16 cellular contexts compared by ENCODE assay signal in genomic region chr10:75406158-75407065, GRCh38. TPM values are rescaled to one million over a fixed set of nuclear protein-coding genes. Genes with fewer than 3 reads are reported as not detected.
A peak's percentile ranks its signal among the peaks of the same experiment; 100 is the strongest.
DNase-seq lines count a peak whose midpoint lies in the region; TF ChIP-seq lines count a peak whose summit lies in the region.
"Had no signal": no experiment of that assay in that cellular context is flagged by ENCODE, and none has a peak within 500 bp of the region (broad histone marks: within the 10 kb centered on the region; RNA-seq: fewer than 3 reads in every experiment).

No MANE protein-coding gene starts in this region.

- H2AFZ ChIP-seq in mammary epithelial cell (ENCODE audit: low read depth, low read length) (peak overlapping the region; percentile 95), mesenchymal stem cell (ENCODE audit: low read depth, low read length) (no peak overlapping the region)

- peak overlapping the region; percentile 6 for H3K4me3 Mint-ChIP-seq in activated T-cell treated with anti-CD3 and anti-CD28 coated beads, Interleukin-2, amount 50 U/mL, for 24 hours
- peak overlapping the region; percentile 87 for H3K4me3 Mint-ChIP-seq in type B pancreatic cell

- H4K91ac ChIP-seq in mesenchymal stem cell (ENCODE audit: low read length), result no peak overlapping the region

- intact Hi-C loops in mammary epithelial cell (cut with micrococcal nuclease), result loop anchor here (10.0 kb wide), 5 partner anchors 128 to 1708 kb away; no protein-coding TSS in a partner anchor

- H3K79me1 ChIP-seq in mesenchymal stem cell (replicated peaks; ENCODE audit: low read length, poor library complexity, severe bottlenecking), result no peaks in the 10 kb centered on the region

- H3K27me3 ChIP-seq in mammary epithelial cell (ENCODE audit: insufficient read depth, low read length) (no peaks in the 10 kb centered on the region), mesenchymal stem cell (ENCODE audit: control insufficient read depth in 1 of 2, insufficient read depth in 1 of 2, low read length in 2 of 2) (peaks cover 0 to 87% of the 10 kb centered on the region in 2 experiments)

- no peak for TF ChIP-seq CTCF in mammary epithelial cell (conservative IDR thresholded peaks at IDR 0.05 in 1 of 2, IDR thresholded peaks at IDR 0.05 in 1 of 2; ENCODE audit: extremely low read depth in 1 of 2, insufficient read depth in 1 of 2, low read depth in 1 of 2, low read length in 2 of 2)
- TF ChIP-seq CTCF in type B pancreatic cell (conservative IDR thresholded peaks at IDR 0.05), result no peak

- in situ Hi-C loops in mammary epithelial cell (cut with MboI; ENCODE audit: low sequenced_read_pairs in 2 of 2), result loop anchor here in 1 of 2 donors (10.0 to 25.0 kb wide), 3 partner anchors 231 to 628 kb away; no protein-coding TSS in a partner anchor

- H2BK12ac ChIP-seq in mesenchymal stem cell (ENCODE audit: low read length in 2 of 2), result peak overlapping the region in 1 of 2 experiments; percentile 59

- H3K27ac ChIP-seq in mammary epithelial cell (ENCODE audit: insufficient read depth, low read depth, low read length) (no peak overlapping the region), mesenchymal stem cell (ENCODE audit: low read length, poor library complexity, severe bottlenecking) (no peak overlapping the region)

- H3K4me1 Mint-ChIP-seq in activated T-cell treated with anti-CD3 and anti-CD28 coated beads, Interleukin-2, amount 50 U/mL, for 24 hours (ENCODE audit: low read depth), result peaks cover 45% of the 10 kb centered on the region
- H3K4me1 Mint-ChIP-seq in type B pancreatic cell (ENCODE audit: unreplicated experiment), result peaks cover 35% of the 10 kb centered on the region

- dilution Hi-C loops in mammary epithelial cell (cut with HindIII; ENCODE audit: low sequenced_read_pairs), result no loop called here

- H3K14ac ChIP-seq in mesenchymal stem cell (ENCODE audit: low read length in 2 of 2), result no peak overlapping the region

- DNase-seq in activated T-cell treated with anti-CD3 and anti-CD28 coated beads, Interleukin-2, amount 50 U/mL, for 24 hours, result no peak
- no peak for DNase-seq in activated T-cell treated with anti-CD3 and anti-CD28 coated beads, Interleukin-2, amount 50 U/mL, for 1 hour
- DNase-seq in mammary epithelial cell (peak; percentile 58), mesenchymal stem cell (no peak), type B pancreatic cell (ENCODE audit: extremely low spot score, unreplicated experiment) (no peak), HCEC 1CT (no peak), globus pallidus (ENCODE audit: low spot score) (no peak), NCI-H2081 treated with DMSO at 0.1 percent for 48 hours (lab: John Stamatoyannopoulos, UW) (no peak)
- DNase-seq: 8988T, activated gamma-delta T cell, COR-L47, erythroblast, NCI-H1092 treated with DMSO at 0.1 percent for 48 hours, NCI-H524 treated with DMSO at 0.1 percent for 48 hours had no signal

- peak overlapping the region; percentile 11 to 25 for H3K23ac ChIP-seq in mesenchymal stem cell (ENCODE audit: low read length in 2 of 2)

- no peak overlapping the region for H2AK5ac ChIP-seq in mesenchymal stem cell (ENCODE audit: low read length, severe bottlenecking)

- no peak overlapping the region for H3K18ac ChIP-seq in mesenchymal stem cell (ENCODE audit: low read depth in 1 of 2, low read length in 2 of 2)

- H3K9me3 Mint-ChIP-seq in activated T-cell treated with anti-CD3 and anti-CD28 coated beads, Interleukin-2, amount 50 U/mL, for 24 hours, result no peaks in the 10 kb centered on the region
- H3K9me3 Mint-ChIP-seq in type B pancreatic cell, result no peaks in the 10 kb centered on the region
- H3K9me3 Mint-ChIP-seq: activated CD4-positive, alpha-beta T cell treated with anti-CD3 and anti-CD28 coated beads, Interleukin-2, amount 10 ng/mL, durations not matched to agents 24 days and 14 days; T-helper 1 cell treated with Interleukin-12 subunit alpha and Interleukin-12 subunit beta and Interleukin-4 antibody, amounts not matched to agents 30 μg/mL and 1 μg/mL, for 36 hours had no signal

- H4K20me1 ChIP-seq in mammary epithelial cell (ENCODE audit: insufficient read depth, low read length), result no peaks in the 10 kb centered on the region

- H3K4me2 ChIP-seq in mammary epithelial cell (ENCODE audit: insufficient read depth, low read depth, low read length), result peak overlapping the region; percentile 97
- no peak overlapping the region for H3K4me2 ChIP-seq in mesenchymal stem cell (ENCODE audit: low read length, poor library complexity, severe bottlenecking)

- H3K27ac Mint-ChIP-seq in activated T-cell treated with anti-CD3 and anti-CD28 coated beads, Interleukin-2, amount 50 U/mL, for 24 hours, result no peak overlapping the region
- H3K27ac Mint-ChIP-seq in type B pancreatic cell, result peak overlapping the region; percentile 87
- H3K27ac Mint-ChIP-seq: activated CD4-positive, alpha-beta T cell treated with anti-CD3 and anti-CD28 coated beads, Interleukin-2, amount 10 ng/mL, durations not matched to agents 24 days and 14 days had no signal

- H2BK120ac ChIP-seq in mesenchymal stem cell (ENCODE audit: low read depth, low read length), result no peak overlapping the region

- peaks cover 91% of the 10 kb centered on the region for H3K27me3 Mint-ChIP-seq in activated T-cell treated with anti-CD3 and anti-CD28 coated beads, Interleukin-2, amount 50 U/mL, for 24 hours
- H3K27me3 Mint-ChIP-seq in type B pancreatic cell, result peaks cover 21% of the 10 kb centered on the region

- no peak overlapping the region for H3K9ac ChIP-seq in mammary epithelial cell (ENCODE audit: insufficient read depth, low read length)
- H3K9ac ChIP-seq in mesenchymal stem cell (ENCODE audit: low read length), result peak overlapping the region; percentile 100

- peaks cover 13% of the 10 kb centered on the region for H3K79me2 ChIP-seq in mammary epithelial cell (ENCODE audit: insufficient read depth, low read length)

- no peaks in the 10 kb centered on the region for H3K36me3 ChIP-seq in mammary epithelial cell (ENCODE audit: insufficient read depth, low read length)
- H3K36me3 ChIP-seq in mesenchymal stem cell (ENCODE audit: control insufficient read depth in 1 of 2, insufficient read depth in 2 of 2, low read depth in 1 of 2, low read length in 2 of 2), result peaks cover 3 to 6% of the 10 kb centered on the region in 2 experiments

- WGBS in mammary epithelial cell (ENCODE audit: low coverage, missing lambda C conversion rate), result 23% methylated on average over 35 of the region's 38 CpGs
- 42% methylated on average over 32 of the region's 38 CpGs for WGBS in mesenchymal stem cell

- H4K8ac ChIP-seq in mesenchymal stem cell (ENCODE audit: low read length), result no peak overlapping the region

- H3K4ac ChIP-seq in mesenchymal stem cell (ENCODE audit: low read depth in 1 of 2, low read length in 2 of 2), result no peak overlapping the region

- H3K9me3 ChIP-seq in mammary epithelial cell (replicated peaks; ENCODE audit: insufficient read depth, low read length) (no peaks in the 10 kb centered on the region), mesenchymal stem cell (ENCODE audit: control insufficient read depth, low read length) (no peaks in the 10 kb centered on the region)

- H3K4me1 ChIP-seq in mammary epithelial cell (ENCODE audit: insufficient read depth, low read length), result peaks cover 65% of the 10 kb centered on the region
- H3K4me1 ChIP-seq in mesenchymal stem cell (ENCODE audit: control insufficient read depth, insufficient read depth, low read depth, low read length), result peaks cover 47% of the 10 kb centered on the region

- no TSS peak for BruUV-seq in mammary epithelial cell (replicated peaks; lab: Mats Ljungman, UMichigan)

- H3K36me3 Mint-ChIP-seq in activated T-cell treated with anti-CD3 and anti-CD28 coated beads, Interleukin-2, amount 50 U/mL, for 24 hours (ENCODE audit: low read depth), result no peaks in the 10 kb centered on the region
- H3K36me3 Mint-ChIP-seq in type B pancreatic cell, result no peaks in the 10 kb centered on the region

- H3K4me3 ChIP-seq in mammary epithelial cell (replicated peaks in 1 of 3; ENCODE audit: insufficient read depth in 1 of 3, low read depth in 2 of 3, low read length in 3 of 3) (peak overlapping the region in 2 of 3 experiments; percentile 8 to 82), mesenchymal stem cell (ENCODE audit: insufficient read depth in 1 of 2, low read depth in 1 of 2, low read length in 2 of 2) (peak overlapping the region in 1 of 2 experiments; percentile 97)

- no peak overlapping the region for H2BK5ac ChIP-seq in mesenchymal stem cell (ENCODE audit: low read depth, low read length, poor library complexity, severe bottlenecking)

- CTCF ChIA-PET in mammary epithelial cell (lab: Charles Lee; ENCODE audit: low non-redundant PET), result no interaction called here

- peak overlapping the region; percentile 26 for H2BK15ac ChIP-seq in mesenchymal stem cell (ENCODE audit: low read depth, poor library complexity, severe bottlenecking)

RNA-seq across cellular contexts. Expression of gene ZNF503, which starts 4.8 kb away (rescaled TPM):
- 10 to 100 TPM; 14.1 to 33.7 TPM for total RNA-seq in mammary epithelial cell
- polyA plus RNA-seq in mammary epithelial cell, result 3.8 TPM
- polyA minus RNA-seq in mammary epithelial cell, result 0.83 TPM
- polyA plus RNA-seq in mesenchymal stem cell (2013, experiment 1 of 2), result 110 TPM
- 112 TPM for polyA plus RNA-seq in mesenchymal stem cell (2013, experiment 2 of 2)
- 86.7 and 88.4 TPM in 2 replicates for total RNA-seq in type B pancreatic cell (ENCODE audit: low replicate concordance)

RNA-seq across cellular contexts. Expression of gene LRMDA, which starts 25.0 kb away (rescaled TPM):
- total RNA-seq in mammary epithelial cell, result under 1 TPM in 1 of 2 donors, not detected in 1; 0.67 TPM
- polyA plus RNA-seq in mammary epithelial cell, result 0.37 TPM
- polyA minus RNA-seq in mammary epithelial cell, result not detected
- polyA plus RNA-seq in mesenchymal stem cell (2013, experiment 1 of 2), result 3.8 TPM
- 5.7 TPM for polyA plus RNA-seq in mesenchymal stem cell (2013, experiment 2 of 2)
- 0.62 and 2.0 TPM in 2 replicates for total RNA-seq in type B pancreatic cell (ENCODE audit: low replicate concordance)
- total RNA-seq: activated CD4-positive, alpha-beta T cell treated with anti-CD3 and anti-CD28 coated beads, Interleukin-2, amount 10 ng/mL, durations not matched to agents 24 days and 14 days had no signal
